In the genomic region with DNA sequence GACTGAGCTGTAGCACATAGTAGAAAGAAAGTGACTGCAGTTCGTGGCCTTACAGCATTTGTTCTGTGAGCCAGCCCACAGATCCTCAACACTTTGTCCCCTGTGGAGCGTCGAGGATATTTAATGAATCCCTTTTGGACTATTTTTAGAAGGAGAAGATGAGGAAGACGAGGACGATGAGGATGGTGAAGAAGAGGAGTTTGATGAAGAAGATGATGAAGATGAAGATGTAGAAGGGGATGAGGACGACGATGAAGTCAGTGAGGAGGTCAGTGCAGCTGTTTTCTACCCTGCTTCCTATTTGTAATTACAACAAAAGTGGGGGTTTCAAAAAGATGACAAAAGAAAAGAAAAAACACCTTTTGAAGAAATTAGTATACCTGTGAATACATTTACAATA, we compare ENCODE assay signal across 1 cellular context.
TF ChIP-seq lines count a peak whose summit lies in the region.

No MANE protein-coding gene starts in this region.

TF ChIP-seq in endothelial cell of umbilical vein, 7 proteins besides CTCF, POLR2A, EP300 and RAD21:
- TF ChIP-seq MYC (IDR thresholded peaks at IDR 0.05; ENCODE audit: low read depth, low read length) (no peak), GATA2 (IDR thresholded peaks at IDR 0.05; ENCODE audit: insufficient read depth, insufficient read length, low read depth, low read length) (no peak), FOS (IDR thresholded peaks at IDR 0.05; ENCODE audit: borderline replicate concordance, insufficient read depth, low read length) (no peak), POLR2AphosphoS5 (IDR thresholded peaks at IDR 0.05; ENCODE audit: insufficient read depth, low read depth, low read length) (no peak), EZH2 (IDR thresholded peaks at IDR 0.05; ENCODE audit: borderline replicate concordance, low read depth, low read length, severe bottlenecking) (no peak), JUN (IDR thresholded peaks at IDR 0.05; ENCODE audit: borderline replicate concordance, insufficient read depth, insufficient read length, low read depth) (no peak)
